In the genomic region with DNA sequence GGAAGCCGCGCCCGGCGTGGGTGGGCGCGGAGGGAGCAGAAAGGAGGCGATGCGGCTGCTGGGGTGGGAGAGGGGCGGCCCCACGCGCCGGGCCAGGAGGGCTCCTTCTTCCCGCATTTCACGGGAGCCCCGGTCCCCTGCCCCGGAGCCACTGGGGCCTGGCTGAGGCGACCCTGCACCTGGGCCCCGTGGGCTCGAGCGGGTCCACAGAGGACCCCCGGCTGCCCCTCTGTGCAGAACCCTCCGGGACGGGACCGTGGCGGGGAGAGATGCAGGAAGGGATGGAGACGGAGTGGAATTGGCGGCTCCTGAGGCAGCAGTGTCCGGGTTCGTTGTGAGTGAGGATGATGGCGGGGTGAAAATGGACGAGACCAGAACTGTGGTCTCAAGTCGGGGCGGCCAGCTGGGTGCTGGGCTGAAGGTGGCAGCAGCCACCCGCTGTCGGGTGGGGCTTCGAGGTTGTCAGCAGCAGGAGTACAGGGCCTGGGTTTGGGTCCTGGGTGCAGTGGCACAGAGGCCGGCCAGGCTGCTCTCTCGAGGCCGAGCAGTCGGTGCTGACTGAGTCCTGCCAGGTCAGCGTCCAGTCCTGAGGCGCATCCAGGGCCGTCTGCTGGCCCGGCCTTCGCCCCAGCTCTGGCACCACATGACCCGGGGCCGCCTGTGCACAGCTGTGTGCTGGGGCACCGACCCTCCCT, we compare ENCODE assay signal across 18 cellular contexts.
"Had no signal": no experiment of that assay in that cellular context is flagged by ENCODE, and none has a peak within 500 bp of the region (broad histone marks: within the 10 kb centered on the region; RNA-seq: fewer than 3 reads in every experiment).

No MANE protein-coding gene starts in this region.

- H3K9me3 ChIP-seq: body of pancreas, lower lobe of right lung, psoas muscle, sigmoid colon, thyroid gland, vagina had no signal

- H3K27ac Mint-ChIP-seq: activated naive CD8-positive, alpha-beta T cell treated with anti-CD3 and anti-CD28 coated beads for 36 hours; mesothelial cell of epicardium; nephron progenitor cell had no signal

- H3K27ac ChIP-seq: body of pancreas, foreskin keratinocyte, lower lobe of right lung, psoas muscle, sigmoid colon, thyroid gland, vagina had no signal

- H3K36me3 ChIP-seq: lower lobe of right lung, sigmoid colon, thyroid gland, vagina had no signal

- H3K4me3 Mint-ChIP-seq: activated naive CD8-positive, alpha-beta T cell treated with anti-CD3 and anti-CD28 coated beads for 36 hours; mesothelial cell of epicardium; nephron progenitor cell had no signal

- DNase-seq: activated CD4-positive, alpha-beta T cell treated with anti-CD3 and anti-CD28 coated beads, Interleukin-2, amount 50 U/mL, for 48 hours; activated naive CD8-positive, alpha-beta T cell treated with anti-CD3 and anti-CD28 coated beads for 36 hours; activated T-cell treated with anti-CD3 and anti-CD28 coated beads, Interleukin-2, amount 50 U/mL, for 48 hours; amygdala; body of pancreas; central memory CD4-positive, alpha-beta T cell; cortex of kidney; effector CD4-positive, alpha-beta T cell; foreskin keratinocyte; glutamatergic neuron; lower lobe of right lung; nephron progenitor cell; sigmoid colon; stimulated activated CD4-positive, alpha-beta T cell treated with anti-CD3 and anti-CD28 coated beads, Interleukin-1b, Interleukin-23, amount 100 ng/mL, for 48 hours; thyroid gland had no signal

- ATAC-seq: foreskin keratinocyte, psoas muscle had no signal

- H3K27me3 ChIP-seq: body of pancreas, foreskin keratinocyte, sigmoid colon, thyroid gland, vagina had no signal

- H3K4me1 ChIP-seq: foreskin keratinocyte, thyroid gland had no signal

- H3K9me3 Mint-ChIP-seq: activated naive CD8-positive, alpha-beta T cell treated with anti-CD3 and anti-CD28 coated beads for 36 hours; mesothelial cell of epicardium had no signal

- H3K36me3 Mint-ChIP-seq: activated naive CD8-positive, alpha-beta T cell treated with anti-CD3 and anti-CD28 coated beads for 36 hours; mesothelial cell of epicardium had no signal

- H3K4me3 ChIP-seq: body of pancreas, lower lobe of right lung, psoas muscle, sigmoid colon, thyroid gland, vagina had no signal
